In the genomic region with DNA sequence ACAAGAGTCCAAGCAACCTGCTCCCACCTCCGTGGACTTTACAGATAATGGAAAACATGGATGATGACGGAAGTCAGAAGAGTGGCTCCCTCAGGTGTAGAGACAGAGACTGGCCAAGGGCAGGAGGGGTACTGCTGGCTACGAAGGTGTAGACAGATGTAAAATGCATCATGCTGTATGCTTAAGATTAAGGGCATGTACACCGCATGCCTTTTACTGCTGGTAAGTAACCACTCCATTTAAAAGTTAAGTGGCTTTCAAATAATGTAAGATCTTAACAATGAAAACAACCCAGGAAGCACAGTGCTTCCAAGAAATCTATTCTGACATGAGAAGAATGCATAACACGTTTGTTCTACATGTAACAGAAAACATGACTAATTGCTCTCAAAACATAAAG, we compare ENCODE assay signal across 20 cellular contexts.
DNase-seq lines count a peak whose midpoint lies in the region; ATAC-seq and TF ChIP-seq lines count a peak whose summit lies in the region.
"Had no signal": no experiment of that assay in that cellular context is flagged by ENCODE, and none has a peak within 500 bp of the region (broad histone marks: within the 10 kb centered on the region; RNA-seq: fewer than 3 reads in every experiment).

No MANE protein-coding gene starts in this region.

- no peak overlapping the region for H2BK120ac ChIP-seq in mesenchymal stem cell (ENCODE audit: low read depth, low read length)

- H2AK5ac ChIP-seq in mesenchymal stem cell (ENCODE audit: low read length, severe bottlenecking): no peak overlapping the region

- no peak overlapping the region for H2BK12ac ChIP-seq in mesenchymal stem cell (ENCODE audit: low read length in 2 of 2)

- no peaks in the 10 kb centered on the region for H3K79me1 ChIP-seq in mesenchymal stem cell (replicated peaks; ENCODE audit: low read length, poor library complexity, severe bottlenecking)

- no peaks in the 10 kb centered on the region for H3K27me3 Mint-ChIP-seq in activated CD4-positive, alpha-beta T cell treated with anti-CD3 and anti-CD28 coated beads for 36 hours

- H3K4ac ChIP-seq in mesenchymal stem cell (ENCODE audit: low read depth in 1 of 2, low read length in 2 of 2): no peak overlapping the region

- CTCF ChIA-PET in activated CD4-positive, alpha-beta T cell treated with anti-CD3 and anti-CD28 coated beads for 36 hours (lab: Charles Lee): no interaction called here

- no peak overlapping the region for H3K9ac ChIP-seq in mesenchymal stem cell (ENCODE audit: low read length)
- H3K9ac ChIP-seq: KMS-11 had no signal

- no peak overlapping the region for H2BK15ac ChIP-seq in mesenchymal stem cell (ENCODE audit: low read depth, poor library complexity, severe bottlenecking)

- DNase-seq in activated CD4-positive, alpha-beta T cell treated with anti-CD3 and anti-CD28 coated beads for 36 hours: no peak
- DNase-seq in activated CD4-positive, alpha-beta T cell treated with anti-CD3 and anti-CD28 coated beads, Interleukin-2, amount 50 U/mL, for 48 hours: no peak
- DNase-seq in NCI-H2029 (lab: John Stamatoyannopoulos, UW): peak; percentile 66
- DNase-seq in NCI-H510A (lab: John Stamatoyannopoulos, UW): peak; percentile 1
- peak; percentile 14 for DNase-seq in fibroblast of villous mesenchyme (ENCODE audit: low read depth)
- DNase-seq in mesenchymal stem cell: no peak
- DNase-seq in esophagus squamous epithelium (lab: John Stamatoyannopoulos, UW): no peak
- DNase-seq: C1 segment of cervical spinal cord; CD8-positive, alpha-beta memory T cell; GF-D8; H9; MV-4-11; NCI-H1436 treated with DMSO at 0.1 percent for 48 hours; NCI-H2171; Peyer's patch; SW 1271; T-helper 2 cell had no signal

- H2AFZ ChIP-seq in mesenchymal stem cell (ENCODE audit: low read depth, low read length): no peak overlapping the region

- no peak overlapping the region for H3K27ac ChIP-seq in mesenchymal stem cell (ENCODE audit: low read length, poor library complexity, severe bottlenecking)
- no peak overlapping the region for H3K27ac ChIP-seq in esophagus squamous epithelium
- H3K27ac ChIP-seq: HL-60, KMS-11, Peyer's patch had no signal

- no peak for TF ChIP-seq POLR2A in esophagus squamous epithelium (IDR thresholded peaks at IDR 0.05)

- H3K27me3 ChIP-seq in mesenchymal stem cell (ENCODE audit: control insufficient read depth in 1 of 2, insufficient read depth in 1 of 2, low read length in 2 of 2) (no peaks in the 10 kb centered on the region), esophagus squamous epithelium (no peaks in the 10 kb centered on the region)
- H3K27me3 ChIP-seq: Peyer's patch had no signal

- no peak overlapping the region for H4K8ac ChIP-seq in mesenchymal stem cell (ENCODE audit: low read length)

- no peaks in the 10 kb centered on the region for H3K9me3 Mint-ChIP-seq in activated CD4-positive, alpha-beta T cell treated with anti-CD3 and anti-CD28 coated beads for 36 hours (ENCODE audit: low read depth)
- H3K9me3 Mint-ChIP-seq: CD8-positive, alpha-beta memory T cell had no signal

- POLR2A ChIA-PET in activated CD4-positive, alpha-beta T cell treated with anti-CD3 and anti-CD28 coated beads for 36 hours (lab: Charles Lee): no interaction called here

- no peak overlapping the region for H3K4me3 ChIP-seq in fibroblast of villous mesenchyme (ENCODE audit: low read depth, low read length)
- no peak overlapping the region for H3K4me3 ChIP-seq in mesenchymal stem cell (ENCODE audit: insufficient read depth in 1 of 2, low read depth in 1 of 2, low read length in 2 of 2)
- no peak overlapping the region for H3K4me3 ChIP-seq in esophagus squamous epithelium
- H3K4me3 ChIP-seq: Peyer's patch had no signal

- no peak overlapping the region for H2BK5ac ChIP-seq in mesenchymal stem cell (ENCODE audit: low read depth, low read length, poor library complexity, severe bottlenecking)

- TF ChIP-seq CTCF in fibroblast of villous mesenchyme (IDR thresholded peaks at IDR 0.05; ENCODE audit: insufficient read depth, low read depth, low read length) (no peak), esophagus squamous epithelium (IDR thresholded peaks at IDR 0.05) (no peak)

- H3K9me3 ChIP-seq in mesenchymal stem cell (ENCODE audit: control insufficient read depth, low read length) (no peaks in the 10 kb centered on the region), esophagus squamous epithelium (no peaks in the 10 kb centered on the region)
- H3K9me3 ChIP-seq: Peyer's patch had no signal

- peak overlapping the region; percentile 60 for H3K27ac Mint-ChIP-seq in activated CD4-positive, alpha-beta T cell treated with anti-CD3 and anti-CD28 coated beads for 36 hours
- H3K27ac Mint-ChIP-seq: H9 had no signal

- no peak overlapping the region for H3K18ac ChIP-seq in mesenchymal stem cell (ENCODE audit: low read depth in 1 of 2, low read length in 2 of 2)

- H3K36me3 Mint-ChIP-seq in activated CD4-positive, alpha-beta T cell treated with anti-CD3 and anti-CD28 coated beads for 36 hours (ENCODE audit: low read depth): no peaks in the 10 kb centered on the region
- H3K36me3 Mint-ChIP-seq: CD8-positive, alpha-beta memory T cell had no signal

- no peak for ATAC-seq in activated CD4-positive, alpha-beta T cell treated with anti-CD3 and anti-CD28 coated beads for 36 hours
- ATAC-seq in HG02678 (IDR thresholded peaks at IDR 0.05; ENCODE audit: unreplicated experiment): no peak

- H3K36me3 ChIP-seq in mesenchymal stem cell (ENCODE audit: control insufficient read depth in 1 of 2, insufficient read depth in 2 of 2, low read depth in 1 of 2, low read length in 2 of 2) (no peaks in the 10 kb centered on the region), esophagus squamous epithelium (no peaks in the 10 kb centered on the region)
- H3K36me3 ChIP-seq: Peyer's patch had no signal

- H3K14ac ChIP-seq in mesenchymal stem cell (ENCODE audit: low read length in 2 of 2): no peak overlapping the region

- WGBS in mesenchymal stem cell: 98% methylated on average over 2 of the region's 5 CpGs
- WGBS in esophagus squamous epithelium, 2 donors: 52 to 68% methylated on average over 4 to 5 of the region's 5 CpGs

- H3K4me1 Mint-ChIP-seq in activated CD4-positive, alpha-beta T cell treated with anti-CD3 and anti-CD28 coated beads for 36 hours: peaks cover 11% of the 10 kb centered on the region
- H3K4me1 Mint-ChIP-seq: CD8-positive, alpha-beta memory T cell had no signal

- intact Hi-C loops in activated CD4-positive, alpha-beta T cell treated with anti-CD3 and anti-CD28 coated beads for 36 hours (cut with DNase I, micrococcal nuclease): no loop called here
- intact Hi-C loops in esophagus squamous epithelium (cut with DNase I): no loop called here

- H3K23ac ChIP-seq in mesenchymal stem cell (ENCODE audit: low read length in 2 of 2): no peak overlapping the region

- H3K4me1 ChIP-seq in mesenchymal stem cell (ENCODE audit: control insufficient read depth, insufficient read depth, low read depth, low read length) (peaks cover 3% of the 10 kb centered on the region), esophagus squamous epithelium (no peaks in the 10 kb centered on the region)
- H3K4me1 ChIP-seq: Peyer's patch had no signal

- H4K91ac ChIP-seq in mesenchymal stem cell (ENCODE audit: low read length): no peak overlapping the region

- H3K4me2 ChIP-seq in mesenchymal stem cell (ENCODE audit: low read length, poor library complexity, severe bottlenecking): no peak overlapping the region
- H3K4me2 ChIP-seq: KMS-11 had no signal

- H3K4me3 Mint-ChIP-seq in activated CD4-positive, alpha-beta T cell treated with anti-CD3 and anti-CD28 coated beads for 36 hours: no peak overlapping the region
- H3K4me3 Mint-ChIP-seq: CD8-positive, alpha-beta memory T cell; H9 had no signal

Comparison
In these comparisons a context has a peak if more than half of its experiments do, and no peak if none do; other contexts are left out.
1. DNase-seq: peak in NCI-H2029 (single experiment), NCI-H510A (single experiment) and fibroblast of villous mesenchyme (single experiment); none in activated CD4-positive, alpha-beta T cell treated with anti-CD3 and anti-CD28 coated beads for 36 hours (single experiment), activated CD4-positive, alpha-beta T cell treated with anti-CD3 and anti-CD28 coated beads, Interleukin-2, amount 50 U/mL, for 48 hours (0 of 2), mesenchymal stem cell (single experiment) and esophagus squamous epithelium (single experiment).